Comparison of ENCODE assay signal across 26 cellular contexts in the genomic region with DNA sequence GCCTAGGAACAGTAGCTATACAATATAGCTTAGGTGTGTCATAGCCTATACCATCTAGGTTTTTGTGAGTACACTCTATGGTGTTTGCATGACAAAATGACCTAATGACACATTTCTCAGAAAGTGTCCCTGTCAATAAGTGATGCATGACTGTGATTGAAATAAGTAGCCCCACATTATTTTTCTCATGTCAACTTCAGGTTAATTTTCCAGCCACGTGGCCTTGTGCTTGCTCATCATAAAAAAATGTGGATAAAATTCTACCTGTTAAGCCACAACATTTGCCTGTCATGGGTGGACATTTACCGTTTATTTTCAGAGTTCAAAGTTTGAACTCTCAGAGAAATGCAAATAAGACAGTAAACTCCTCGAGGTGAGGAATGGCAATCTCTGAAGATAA.
"Had no signal": no experiment of that assay in that cellular context is flagged by ENCODE, and none has a peak within 500 bp of the region (broad histone marks: within the 10 kb centered on the region; RNA-seq: fewer than 3 reads in every experiment).

No MANE protein-coding gene starts in this region.

- H3K27ac ChIP-seq: esophagus squamous epithelium, heart right ventricle, neural progenitor cell, prostate gland, right atrium auricular region, sigmoid colon, suprapubic skin, transverse colon, upper lobe of right lung, uterus had no signal

- H3K9ac ChIP-seq: neural progenitor cell had no signal

- H3K4me1 ChIP-seq: neural progenitor cell, prostate gland had no signal

- ATAC-seq: effector memory CD8-positive, alpha-beta T cell; heart right ventricle; left lobe of liver; naive thymus-derived CD4-positive, alpha-beta T cell; stimulated activated memory B cell treated with anti-CD40 and anti-IgM and Interleukin-4, amounts not matched to agents 10 μg/mL and 1 μg/mL and 100 μg/mL, for 72 hours; stimulated activated naive CD8-positive, alpha-beta T cell treated with anti-CD3 and anti-CD28 coated beads, Interleukin-15, Interleukin-2, amounts not matched to agents 100 U/mL and 50 U/mL, for 24 hours; upper lobe of right lung had no signal

- H2AFZ ChIP-seq: neural progenitor cell had no signal

- DNase-seq: cortex of kidney; effector memory CD8-positive, alpha-beta T cell; erythroblast; esophagus squamous epithelium; foreskin melanocyte; glutamatergic neuron; heart right ventricle; hypothalamus; immature natural killer cell; islet precursor cell; kidney glomerular epithelial cell; mesenchymal stem cell; naive thymus-derived CD4-positive, alpha-beta T cell; sigmoid colon; stimulated activated CD4-positive, alpha-beta T cell treated with anti-CD3 and anti-CD28 coated beads, Interleukin-2, amount 100 ng/mL, for 24 hours; stimulated activated CD4-positive, alpha-beta T cell treated with anti-CD3 and anti-CD28 coated beads, Interleukin-4, amount 100 ng/mL, for 24 hours; stimulated activated naive CD8-positive, alpha-beta T cell treated with anti-CD3 and anti-CD28 coated beads, Interleukin-15, Interleukin-2, amounts not matched to agents 100 U/mL and 50 U/mL, for 24 hours; transverse colon; upper lobe of right lung; uterus had no signal

- H3K9me3 ChIP-seq: esophagus squamous epithelium, heart right ventricle, prostate gland, right atrium auricular region, sigmoid colon, suprapubic skin, transverse colon, upper lobe of right lung, uterus had no signal

- H3K36me3 ChIP-seq: esophagus squamous epithelium, neural progenitor cell, prostate gland, right atrium auricular region, sigmoid colon, suprapubic skin, transverse colon, upper lobe of right lung, uterus had no signal

- H3K4me2 ChIP-seq: neural progenitor cell had no signal

- H3K4me3 ChIP-seq: esophagus squamous epithelium, heart right ventricle, neural progenitor cell, prostate gland, right atrium auricular region, sigmoid colon, suprapubic skin, transverse colon, upper lobe of right lung, uterus had no signal

- H3K27me3 ChIP-seq: esophagus squamous epithelium, heart right ventricle, right atrium auricular region, suprapubic skin, transverse colon, upper lobe of right lung, uterus had no signal
